ENCODE assay signal across 9 cellular contexts in genomic region chr2:174325932-174326879, GRCh38. TPM values are rescaled to one million over a fixed set of nuclear protein-coding genes. Genes with fewer than 3 reads are reported as not detected.
DNase-seq lines count a peak whose midpoint lies in the region; ATAC-seq and TF ChIP-seq lines count a peak whose summit lies in the region.
"Had no signal": no experiment of that assay in that cellular context is flagged by ENCODE, and none has a peak within 500 bp of the region (broad histone marks: within the 10 kb centered on the region; RNA-seq: fewer than 3 reads in every experiment).

No MANE protein-coding gene starts in this region.

- H3K9ac ChIP-seq in BLaER1 treated with 17β-estradiol and CSF1 and Interleukin-3, amounts not matched to agents 10 nM and 100 nM = no peak overlapping the region; a peak in 1 of 22 replicates

- H3K4me2 ChIP-seq in BLaER1 treated with 17β-estradiol and CSF1 and Interleukin-3, amounts not matched to agents 10 nM and 100 nM = peak overlapping the region; percentile 62 to 91 (median 77)

- ATAC-seq in HG02759 (IDR thresholded peaks at IDR 0.05; ENCODE audit: unreplicated experiment) (peak; percentile 42), heart left ventricle (peak in 3 of 4 donors; percentile 34 to 49 (median 44)), HG03159 (IDR thresholded peaks at IDR 0.05; ENCODE audit: unreplicated experiment) (no peak)

- peaks cover 13 to 36% (median 24%) of the 10 kb centered on the region in 11 experiments for H3K9me3 ChIP-seq in BLaER1 treated with 17β-estradiol and CSF1 and Interleukin-3, amounts not matched to agents 10 nM and 100 nM (replicated peaks in 1 of 11)
- H3K9me3 ChIP-seq in heart left ventricle = no peaks in the 10 kb centered on the region

- intact Hi-C loops in heart left ventricle (cut with DNase I) = no loop called here

- no peak overlapping the region; a peak in 1 of 22 replicates for H3K27ac ChIP-seq in BLaER1 treated with 17β-estradiol and CSF1 and Interleukin-3, amounts not matched to agents 10 nM and 100 nM
- no peak overlapping the region for H3K27ac ChIP-seq in heart left ventricle

- no peak for TF ChIP-seq POLR2A in heart left ventricle (IDR thresholded peaks at IDR 0.05)

- WGBS in heart left ventricle, 4 donors = 4 to 9% (median 6%) methylated on average over 31 to 69 of the region's 69 CpGs

- no peaks in the 10 kb centered on the region for H3K36me3 ChIP-seq in BLaER1 treated with 17β-estradiol and CSF1 and Interleukin-3, amounts not matched to agents 10 nM and 100 nM
- no peaks in the 10 kb centered on the region for H3K36me3 ChIP-seq in heart left ventricle

- peaks cover 0 to 18% (median 12%) of the 10 kb centered on the region in 10 experiments; a peak in 16 of 20 replicates for H3K4me1 ChIP-seq in BLaER1 treated with 17β-estradiol and CSF1 and Interleukin-3, amounts not matched to agents 10 nM and 100 nM
- H3K4me1 ChIP-seq in heart left ventricle = peaks cover 0 to 31% (median 22%) of the 10 kb centered on the region in 12 donors

- peak overlapping the region; percentile 37 to 67 (median 54) for H3K4me3 ChIP-seq in BLaER1 treated with 17β-estradiol and CSF1 and Interleukin-3, amounts not matched to agents 10 nM and 100 nM
- peak overlapping the region; percentile 19 to 58 (median 45) for H3K4me3 ChIP-seq in heart left ventricle

- peaks cover 0 to 46% (median 29%) of the 10 kb centered on the region in 11 experiments; a peak in 14 of 22 replicates for H4K20me1 ChIP-seq in BLaER1 treated with 17β-estradiol and CSF1 and Interleukin-3, amounts not matched to agents 10 nM and 100 nM

- H3K27me3 ChIP-seq in BLaER1 treated with 17β-estradiol and CSF1 and Interleukin-3, amounts not matched to agents 10 nM and 100 nM = peaks cover 74 to 95% (median 84%) of the 10 kb centered on the region in 11 experiments
- peaks cover 47 to 95% (median 75%) of the 10 kb centered on the region in 9 donors for H3K27me3 ChIP-seq in heart left ventricle

- peak; percentile 68 for DNase-seq in activated CD8-positive, alpha-beta memory T cell treated with anti-CD3 and anti-CD28 coated beads, Interleukin-2, amount 50 U/mL, for 48 hours
- peak in 2 of 5 donors; percentile 30 to 66 for DNase-seq in heart left ventricle
- peak; percentile 68 for DNase-seq in retina
- DNase-seq in NCI-H128 (lab: John Stamatoyannopoulos, UW; ENCODE audit: unreplicated experiment) = no peak
- DNase-seq in GDM1 (lab: John Stamatoyannopoulos, UW) = no peak

- TF ChIP-seq CTCF in heart left ventricle (IDR thresholded peaks at IDR 0.05) = no peak

RNA-seq across cellular contexts. Expression of gene SP9, which starts 8.5 kb away (rescaled TPM):
- under 1 TPM in 1 of 9 donors, not detected in 8; 0.08 TPM for total RNA-seq in heart left ventricle
- polyA plus RNA-seq in heart left ventricle = not detected
- total RNA-seq: lung microvascular endothelial cell had no signal

Comparison
In these comparisons a context has a peak if more than half of its experiments do, and no peak if none do; other contexts are left out.
1. DNase-seq: peak in activated CD8-positive, alpha-beta memory T cell treated with anti-CD3 and anti-CD28 coated beads, Interleukin-2, amount 50 U/mL, for 48 hours (single experiment) and retina (single experiment); none in NCI-H128 (single experiment) and GDM1 (single experiment).